ENCODE assay signal across 1 cellular context in genomic region chr5:133229931-133230664, GRCh38.
TF ChIP-seq lines count a peak whose summit lies in the region.

No MANE protein-coding gene starts in this region.

TF ChIP-seq in GM23338, 12 proteins besides CTCF, POLR2A, EP300 and RAD21:
- TF ChIP-seq NANOG (IDR thresholded peaks at IDR 0.05; ENCODE audit: borderline replicate concordance) (no peak), EZH2phosphoT487 (IDR thresholded peaks at IDR 0.05; ENCODE audit: unreplicated experiment) (no peak), STAT1 (IDR thresholded peaks at IDR 0.05; ENCODE audit: unreplicated experiment) (no peak), EZH2 (IDR thresholded peaks at IDR 0.05; ENCODE audit: low read depth, unreplicated experiment) (no peak), ZNF331 (CRISPR knock-in tag; IDR thresholded peaks at IDR 0.05; ENCODE audit: low read depth) (no peak), CREB1 (CRISPR knock-in tag; IDR thresholded peaks at IDR 0.05; ENCODE audit: low read depth) (no peak), ZNF114 (CRISPR knock-in tag; IDR thresholded peaks at IDR 0.05) (no peak), ZNF462 (CRISPR knock-in tag; IDR thresholded peaks at IDR 0.05) (no peak), ETS1 (IDR thresholded peaks at IDR 0.05) (no peak), JUNB (IDR thresholded peaks at IDR 0.05; ENCODE audit: unreplicated experiment) (no peak), REST (IDR thresholded peaks at IDR 0.05; ENCODE audit: unreplicated experiment) (no peak), POLR2AphosphoS5 (IDR thresholded peaks at IDR 0.05; ENCODE audit: low read depth) (no peak)
